Comparison of ENCODE assay signal across 18 cellular contexts in genomic region chr18:57670046-57670445, GRCh38. TPM values are rescaled to one million over a fixed set of nuclear protein-coding genes. Genes with fewer than 3 reads are reported as not detected.
DNase-seq lines count a peak whose midpoint lies in the region; ATAC-seq and TF ChIP-seq lines count a peak whose summit lies in the region.
"Had no signal": no experiment of that assay in that cellular context is flagged by ENCODE, and none has a peak within 500 bp of the region (broad histone marks: within the 10 kb centered on the region; RNA-seq: fewer than 3 reads in every experiment).

No MANE protein-coding gene starts in this region.

- H3K9ac ChIP-seq in endodermal cell (ENCODE audit: extremely low read depth, low read length, poor library complexity, severe bottlenecking), result no peak overlapping the region
- H3K9ac ChIP-seq: BLaER1 treated with 17β-estradiol and CSF1 and Interleukin-3, amounts not matched to agents 10 nM and 100 nM had no signal

- no peaks in the 10 kb centered on the region for H3K27me3 ChIP-seq in endodermal cell (ENCODE audit: control insufficient read depth, insufficient read depth, low read length, poor library complexity, severe bottlenecking)
- H3K27me3 ChIP-seq: BLaER1 treated with 17β-estradiol and CSF1 and Interleukin-3, amounts not matched to agents 10 nM and 100 nM had no signal

- H3K4me3 Mint-ChIP-seq in IgD-negative memory B cell, result peak overlapping the region in 2 of 4 donors; percentile 2 to 63
- peak overlapping the region; percentile 47 for H3K4me3 Mint-ChIP-seq in endothelial cell (ENCODE audit: unreplicated experiment)
- H3K4me3 Mint-ChIP-seq in endodermal cell, result no peak overlapping the region
- H3K4me3 Mint-ChIP-seq: B cell; CD4-positive, alpha-beta T cell; CD8-positive, alpha-beta T cell had no signal

- no peak for ATAC-seq in HG02571 (IDR thresholded peaks at IDR 0.05; ENCODE audit: unreplicated experiment)
- ATAC-seq: A549; CD8-positive, alpha-beta T cell had no signal

- H3K27me3 Mint-ChIP-seq in IgD-negative memory B cell (no peaks in the 10 kb centered on the region), endothelial cell (ENCODE audit: unreplicated experiment) (peaks cover 6% of the 10 kb centered on the region), endodermal cell (ENCODE audit: insufficient read depth) (no peaks in the 10 kb centered on the region)
- H3K27me3 Mint-ChIP-seq: B cell; CD4-positive, alpha-beta T cell had no signal

- DNase-seq in dermis blood vessel endothelial cell (peak; percentile 54), endothelial cell (ENCODE audit: low spot score) (no peak), endodermal cell (no peak), NCI-H748 treated with DMSO at 0.1 percent for 48 hours (lab: John Stamatoyannopoulos, UW) (no peak)
- DNase-seq: AML-193; Caco-2; Calu3; CD4-positive, alpha-beta T cell; CD8-positive, alpha-beta T cell; DMS79 treated with DMSO at 0.1 percent for 48 hours; GF-D8 had no signal

- no peak overlapping the region for H3K4me3 ChIP-seq in endodermal cell (ENCODE audit: low read length)
- H3K4me3 ChIP-seq: A549; BLaER1 treated with 17β-estradiol and CSF1 and Interleukin-3, amounts not matched to agents 10 nM and 100 nM had no signal

- peak overlapping the region in 2 of 3 donors; percentile 13 to 46 for H3K27ac Mint-ChIP-seq in IgD-negative memory B cell
- H3K27ac Mint-ChIP-seq in endothelial cell (ENCODE audit: unreplicated experiment), result peak overlapping the region; percentile 57
- H3K27ac Mint-ChIP-seq in endodermal cell, result no peak overlapping the region
- H3K27ac Mint-ChIP-seq: B cell; CD4-positive, alpha-beta T cell; CD8-positive, alpha-beta T cell had no signal

- H3K36me3 Mint-ChIP-seq in IgD-negative memory B cell (peaks cover 9% of the 10 kb centered on the region), endothelial cell (ENCODE audit: low read depth, unreplicated experiment) (peaks cover 41% of the 10 kb centered on the region), endodermal cell (ENCODE audit: low read depth) (peaks cover 51% of the 10 kb centered on the region)

- no peak overlapping the region for H3K27ac ChIP-seq in endodermal cell (ENCODE audit: low read depth, low read length)
- H3K27ac ChIP-seq: 22Rv1; A549; BLaER1 treated with 17β-estradiol and CSF1 and Interleukin-3, amounts not matched to agents 10 nM and 100 nM; C4-2B had no signal

- peaks cover 14% of the 10 kb centered on the region for H3K9me3 ChIP-seq in endodermal cell (ENCODE audit: control insufficient read depth, low read length)
- H3K9me3 ChIP-seq: Caco-2 had no signal

- 87 to 98% methylated on average over 3 to 5 of the region's 5 CpGs for WGBS in endodermal cell (ENCODE audit: insufficient coverage in 1 of 2, insufficient read length in 1 of 2), 2 experiments

- peaks cover 0 to 3% (median 0%) of the 10 kb centered on the region in 3 donors for H3K9me3 Mint-ChIP-seq in IgD-negative memory B cell
- H3K9me3 Mint-ChIP-seq in endothelial cell (ENCODE audit: unreplicated experiment), result no peaks in the 10 kb centered on the region
- H3K9me3 Mint-ChIP-seq in endodermal cell, result peaks cover 7% of the 10 kb centered on the region

- TF ChIP-seq CTCF in endothelial cell (IDR thresholded peaks at IDR 0.05; ENCODE audit: unreplicated experiment), result no peak
- TF ChIP-seq CTCF in endodermal cell (conservative IDR thresholded peaks at IDR 0.05), result no peak

- H3K36me3 ChIP-seq in endodermal cell (ENCODE audit: control insufficient read depth, insufficient read depth, low read length), result peaks cover 7% of the 10 kb centered on the region

- H3K4me1 Mint-ChIP-seq in IgD-negative memory B cell (peaks cover 20 to 37% (median 36%) of the 10 kb centered on the region in 3 donors), endothelial cell (ENCODE audit: unreplicated experiment) (peaks cover 42% of the 10 kb centered on the region), endodermal cell (peaks cover 16% of the 10 kb centered on the region)

- peaks cover 8% of the 10 kb centered on the region for H3K4me1 ChIP-seq in endodermal cell (ENCODE audit: control insufficient read depth, insufficient read depth, low read length)
- H3K4me1 ChIP-seq: Caco-2 had no signal

RNA-seq across cellular contexts. Expression of gene NARS1, which starts 48.4 kb away (rescaled TPM):
- polyA plus RNA-seq in IgD-negative memory B cell, result 45.0 TPM
- 145 and 192 TPM in 2 replicates for total RNA-seq in dermis blood vessel endothelial cell
- total RNA-seq in endothelial cell (ENCODE audit: unreplicated experiment), result 101 TPM
- 100 to 1,000 TPM; 118 to 134 TPM for total RNA-seq in endodermal cell
- polyA plus RNA-seq in endodermal cell (2013, experiment 1 of 2), result 109 TPM
- polyA plus RNA-seq in endodermal cell (2013, experiment 2 of 2), result 91.7 TPM
